20 cellular contexts compared by ENCODE assay signal in the genomic region with DNA sequence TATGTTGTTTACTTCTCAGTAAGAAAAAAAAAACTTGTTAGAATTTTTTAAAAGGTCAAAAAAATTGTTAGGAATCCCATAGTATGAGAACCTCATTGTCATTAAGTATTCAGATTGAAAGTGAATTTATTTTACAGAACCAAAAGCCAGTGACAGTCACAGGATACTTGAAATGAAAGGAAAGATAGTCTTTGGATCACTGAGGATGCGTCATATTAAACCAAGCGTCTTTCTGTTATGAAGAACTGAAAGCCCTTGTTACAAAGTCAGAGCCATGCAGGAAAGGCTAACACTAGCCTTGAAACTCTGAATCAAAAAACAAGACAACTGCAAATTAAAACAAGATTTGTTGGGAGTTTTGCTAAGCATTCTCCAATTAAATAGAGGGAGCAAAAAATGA.
DNase-seq lines count a peak whose midpoint lies in the region; TF ChIP-seq lines count a peak whose summit lies in the region.
"Had no signal": no experiment of that assay in that cellular context is flagged by ENCODE, and none has a peak within 500 bp of the region (broad histone marks: within the 10 kb centered on the region; RNA-seq: fewer than 3 reads in every experiment).

No MANE protein-coding gene starts in this region.

- H3K79me1 ChIP-seq in neuronal stem cell (ENCODE audit: low read depth, low read length), result no peaks in the 10 kb centered on the region

- no peak overlapping the region for H3K4me3 Mint-ChIP-seq in type B pancreatic cell
- H3K4me3 Mint-ChIP-seq: CD14-positive monocyte; CD4-positive, alpha-beta T cell; CD8-positive, alpha-beta memory T cell had no signal

- no peak for TF ChIP-seq POLR2A in suprapubic skin (IDR thresholded peaks at IDR 0.05)

- no peak overlapping the region for H4K8ac ChIP-seq in neuronal stem cell (ENCODE audit: low read depth, low read length)

- in situ Hi-C loops in SK-MEL-5 (cut with HindIII; ENCODE audit: low pct_unique_long_range_greater_than_20kb, low sequenced_read_pairs), result no loop called here

- no peak overlapping the region for H3K23ac ChIP-seq in neuronal stem cell (ENCODE audit: low read depth, low read length, poor library complexity)

- no peak overlapping the region for H2BK15ac ChIP-seq in neuronal stem cell (ENCODE audit: low read length)

- DNase-seq in SK-MEL-5 (ENCODE audit: low read depth, low spot score) (peak; percentile 93), globus pallidus (ENCODE audit: low spot score) (peak; percentile 16), neuronal stem cell (ENCODE audit: low spot score) (no peak), type B pancreatic cell (ENCODE audit: extremely low spot score, unreplicated experiment) (no peak), suprapubic skin (ENCODE audit: low spot score in 2 of 2) (no peak), D341Med (ENCODE audit: low spot score) (no peak)
- DNase-seq in activated CD8-positive, alpha-beta memory T cell treated with anti-CD3 and anti-CD28 coated beads, Interleukin-2, amount 50 U/mL, for 4 hours, result no peak
- DNase-seq: 8988T; ACHN; AML-193; BE2C; CD4-positive, alpha-beta T cell; CD8-positive, alpha-beta memory T cell; DMS79 treated with DMSO at 0.1 percent for 48 hours; GOT3; H7; HCEC 1CT had no signal

- no peak overlapping the region for H2AK5ac ChIP-seq in neuronal stem cell (ENCODE audit: low read depth, low read length)

- H3K27ac Mint-ChIP-seq in type B pancreatic cell, result peak overlapping the region; percentile 10
- H3K27ac Mint-ChIP-seq: CD14-positive monocyte; CD4-positive, alpha-beta T cell; CD8-positive, alpha-beta memory T cell had no signal

- WGBS in neuronal stem cell (ENCODE audit: extremely low coverage in 2 of 2, insufficient read length in 2 of 2, insufficient replicate concordance in 1 of 2), 2 donors, result no CpG with 5 or more reads among the region's 2 CpGs
- 81% methylated on average over 2 of the region's 2 CpGs for WGBS in suprapubic skin

- no peak for TF ChIP-seq CTCF in type B pancreatic cell (conservative IDR thresholded peaks at IDR 0.05)
- TF ChIP-seq CTCF in suprapubic skin (IDR thresholded peaks at IDR 0.05), result no peak

- no peaks in the 10 kb centered on the region for H3K27me3 Mint-ChIP-seq in type B pancreatic cell
- H3K27me3 Mint-ChIP-seq: CD4-positive, alpha-beta T cell; CD8-positive, alpha-beta memory T cell had no signal

- no peak overlapping the region for H3K14ac ChIP-seq in neuronal stem cell (ENCODE audit: low read length)

- no peaks in the 10 kb centered on the region for H3K36me3 Mint-ChIP-seq in type B pancreatic cell
- H3K36me3 Mint-ChIP-seq: CD14-positive monocyte; CD8-positive, alpha-beta memory T cell had no signal

- H4K91ac ChIP-seq in neuronal stem cell (ENCODE audit: low read depth, low read length, poor library complexity), result no peak overlapping the region

- no peaks in the 10 kb centered on the region for H3K27me3 ChIP-seq in neuronal stem cell (ENCODE audit: control insufficient read depth in 3 of 3, insufficient read depth in 3 of 3, low read depth in 1 of 3, low read length in 3 of 3)
- no peaks in the 10 kb centered on the region for H3K27me3 ChIP-seq in suprapubic skin
- H3K27me3 ChIP-seq: BE2C; BLaER1 treated with 17β-estradiol and CSF1 and Interleukin-3, amounts not matched to agents 10 nM and 100 nM had no signal

- H3K4me1 Mint-ChIP-seq in type B pancreatic cell (ENCODE audit: unreplicated experiment), result peaks cover 8% of the 10 kb centered on the region
- H3K4me1 Mint-ChIP-seq: CD14-positive monocyte; CD8-positive, alpha-beta memory T cell had no signal

- no peak overlapping the region for H3K18ac ChIP-seq in neuronal stem cell (ENCODE audit: low read length)

- H3K4me2 ChIP-seq in neuronal stem cell (ENCODE audit: insufficient read depth, low read length, poor library complexity, severe bottlenecking), result no peak overlapping the region
- H3K4me2 ChIP-seq: A549; BLaER1 treated with 17β-estradiol and CSF1 and Interleukin-3, amounts not matched to agents 10 nM and 100 nM had no signal

- H2AFZ ChIP-seq in neuronal stem cell (ENCODE audit: low read length), result peak overlapping the region; percentile 38

- H2BK12ac ChIP-seq in neuronal stem cell (ENCODE audit: low read length), result no peak overlapping the region

- H3K9me3 ChIP-seq in neuronal stem cell (replicated peaks in 1 of 2; ENCODE audit: control insufficient read depth in 2 of 2, insufficient read depth in 1 of 2, low read depth in 1 of 2, low read length in 2 of 2) (no peaks in the 10 kb centered on the region), suprapubic skin (no peaks in the 10 kb centered on the region)
- H3K9me3 ChIP-seq: A549; BE2C; BLaER1 treated with 17β-estradiol and CSF1 and Interleukin-3, amounts not matched to agents 10 nM and 100 nM had no signal

- H3K36me3 ChIP-seq in neuronal stem cell (replicated peaks in 1 of 2; ENCODE audit: control insufficient read depth in 2 of 2, insufficient read depth in 2 of 2, low read length in 2 of 2) (no peaks in the 10 kb centered on the region), suprapubic skin (no peaks in the 10 kb centered on the region)
- H3K36me3 ChIP-seq: BE2C; BLaER1 treated with 17β-estradiol and CSF1 and Interleukin-3, amounts not matched to agents 10 nM and 100 nM had no signal

- H3K9me3 Mint-ChIP-seq in type B pancreatic cell, result peaks cover 4% of the 10 kb centered on the region
- H3K9me3 Mint-ChIP-seq: CD4-positive, alpha-beta T cell had no signal

- no peak overlapping the region for H2BK120ac ChIP-seq in neuronal stem cell (ENCODE audit: low read depth, low read length)

- no peak overlapping the region for H3K4ac ChIP-seq in neuronal stem cell (ENCODE audit: low read length)

- no peak overlapping the region for H3K27ac ChIP-seq in neuronal stem cell (replicated peaks; ENCODE audit: low read length)
- no peak overlapping the region for H3K27ac ChIP-seq in suprapubic skin
- H3K27ac ChIP-seq: A549; BLaER1 treated with 17β-estradiol and CSF1 and Interleukin-3, amounts not matched to agents 10 nM and 100 nM had no signal

- H3K9ac ChIP-seq in neuronal stem cell (ENCODE audit: low read depth, low read length, poor library complexity), result no peak overlapping the region
- H3K9ac ChIP-seq: BLaER1 treated with 17β-estradiol and CSF1 and Interleukin-3, amounts not matched to agents 10 nM and 100 nM had no signal

- no peak for TF ChIP-seq EP300 in suprapubic skin (IDR thresholded peaks at IDR 0.05)

- no peaks in the 10 kb centered on the region for H3K4me1 ChIP-seq in neuronal stem cell (ENCODE audit: control insufficient read depth in 2 of 2, insufficient read depth in 1 of 2, low read depth in 1 of 2, low read length in 2 of 2)
- H3K4me1 ChIP-seq in suprapubic skin, result no peaks in the 10 kb centered on the region
- H3K4me1 ChIP-seq: A549; BLaER1 treated with 17β-estradiol and CSF1 and Interleukin-3, amounts not matched to agents 10 nM and 100 nM had no signal

- no peak overlapping the region for H2BK5ac ChIP-seq in neuronal stem cell (ENCODE audit: low read length)

- no peak overlapping the region for H3K4me3 ChIP-seq in neuronal stem cell (ENCODE audit: low read length in 2 of 2)
- H3K4me3 ChIP-seq in suprapubic skin, result no peak overlapping the region
- H3K4me3 ChIP-seq: A549; BLaER1 treated with 17β-estradiol and CSF1 and Interleukin-3, amounts not matched to agents 10 nM and 100 nM had no signal

Comparison
In these comparisons a context has a peak if more than half of its experiments do, and no peak if none do; other contexts are left out.
1. DNase-seq: peak in SK-MEL-5 (single experiment) and globus pallidus (single experiment); none in neuronal stem cell (single experiment), type B pancreatic cell (single experiment), activated CD8-positive, alpha-beta memory T cell treated with anti-CD3 and anti-CD28 coated beads, Interleukin-2, amount 50 U/mL, for 4 hours (single experiment), suprapubic skin (0 of 2) and D341Med (single experiment).